8 cellular contexts compared by ENCODE assay signal in the genomic region with DNA sequence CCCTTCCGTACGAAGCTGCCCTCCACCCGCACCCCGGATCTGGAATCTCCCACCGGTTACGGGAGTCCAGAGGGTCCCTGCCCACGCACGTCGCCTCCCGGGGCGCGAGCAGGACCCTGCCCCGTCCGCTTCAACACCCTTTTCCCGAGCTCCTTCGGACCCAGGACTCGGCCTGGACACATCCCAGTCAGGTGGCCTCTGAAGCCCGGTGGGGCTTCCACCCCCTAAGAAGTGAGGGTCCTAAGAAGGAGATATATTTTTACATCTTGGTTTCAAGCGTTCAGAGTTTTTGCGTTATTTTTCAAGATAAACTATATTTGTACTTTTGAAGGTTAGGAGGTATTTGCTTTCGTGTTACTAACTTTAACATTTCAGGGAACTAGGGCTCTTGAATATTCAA. TPM values are rescaled to one million over a fixed set of nuclear protein-coding genes. Genes with fewer than 3 reads are reported as not detected.
DNase-seq lines count a peak whose midpoint lies in the region; ATAC-seq and TF ChIP-seq lines count a peak whose summit lies in the region.

No MANE protein-coding gene starts in this region.

- H3K27ac Mint-ChIP-seq in activated B cell treated with CpG ODN at 0.5 μM for 24 hours = peak overlapping the region; percentile 66

- TF ChIP-seq RAD21 in HCT116 (IDR thresholded peaks at IDR 0.05; ENCODE audit: low read depth) = no peak

- H3K9me3 ChIP-seq in HCT116 (ENCODE audit: control insufficient read depth in 1 of 2, insufficient read depth in 1 of 2, low read depth in 1 of 2, low read length in 2 of 2) = no peaks in the 10 kb centered on the region
- no peaks in the 10 kb centered on the region for H3K9me3 ChIP-seq in iPS DF 6.9 (ENCODE audit: control insufficient read depth, insufficient read depth, low read length)
- H3K9me3 ChIP-seq in spleen = no peaks in the 10 kb centered on the region

- H3K27ac ChIP-seq in HCT116 (ENCODE audit: low read depth, low read length) (peak overlapping the region; percentile 72), iPS DF 6.9 (ENCODE audit: low read length) (no peak overlapping the region), spleen (peak overlapping the region in 7 of 8 donors; percentile 37 to 91 (median 82))

- no peak for DNase-seq in HCT116 (ENCODE audit: low read depth, low spot score)
- DNase-seq in activated B cell treated with CpG ODN at 0.5 μM for 24 hours = no peak
- no peak for DNase-seq in iPS DF 6.9 (ENCODE audit: low read depth, low spot score)
- no peak for DNase-seq in spleen
- no peak for DNase-seq in NCI-H524 (lab: John Stamatoyannopoulos, UW)
- DNase-seq in activated gamma-delta T cell (lab: John Stamatoyannopoulos, UW) = no peak
- no peak for DNase-seq in activated CD8-positive, alpha-beta memory T cell treated with anti-CD3 and anti-CD28 coated beads for 24 hours

- ATAC-seq in HCT116 (no peak), activated B cell treated with CpG ODN at 0.5 μM for 24 hours (ENCODE audit: low read depth) (no peak), HG03378 (IDR thresholded peaks at IDR 0.05; ENCODE audit: unreplicated experiment) (no peak)

- H4K20me1 ChIP-seq in HCT116 (ENCODE audit: insufficient read depth) = no peaks in the 10 kb centered on the region

- H3K4me1 ChIP-seq in HCT116 (ENCODE audit: control insufficient read depth in 1 of 2, insufficient read depth in 2 of 2, low read length in 2 of 2) = peaks cover 10 to 30% of the 10 kb centered on the region in 2 experiments
- H3K4me1 ChIP-seq in iPS DF 6.9 (ENCODE audit: control insufficient read depth, insufficient read depth, low read length) = 0 out of 2 replicates have a peak, but pooled peaks cover 1% of the 10 kb centered on the region
- H3K4me1 ChIP-seq in spleen = peaks cover 14 to 46% (median 30%) of the 10 kb centered on the region in 6 donors

- H3K4me2 ChIP-seq in HCT116 (ENCODE audit: low read length) = peak overlapping the region; percentile 99

- CTCF ChIA-PET in HCT116 (lab: Charles Lee) = interaction anchor here (0.6 to 3.8 kb wide), 3 partner anchors 37 to 105 kb away, joined by 5 to 16 read pairs (median 5); no protein-coding TSS in a partner anchor
- CTCF ChIA-PET in activated B cell treated with CpG ODN at 0.5 μM for 24 hours (lab: Charles Lee) = no interaction called here

- H3K36me3 Mint-ChIP-seq in activated B cell treated with CpG ODN at 0.5 μM for 24 hours (ENCODE audit: low read depth) = peaks cover 16% of the 10 kb centered on the region

- no peaks in the 10 kb centered on the region for H3K9me3 Mint-ChIP-seq in activated B cell treated with CpG ODN at 0.5 μM for 24 hours

- intact Hi-C loops in HCT116 (cut with micrococcal nuclease) (loop anchor here (5.0 kb wide), 1 partner anchor 41 kb away; no protein-coding TSS in a partner anchor), activated B cell treated with CpG ODN at 0.5 μM for 24 hours (cut with micrococcal nuclease) (loop anchor here (5.0 kb wide), 2 partner anchors 96 to 789 kb away; partner anchors contain the start of gene TCEA2), spleen (cut with DNase I; ENCODE audit: low total_unique reads) (no loop called here)

- no CpG with 5 or more reads among the region's 21 CpGs for WGBS in iPS DF 6.9 (ENCODE audit: insufficient coverage, insufficient read length)
- 0 to 2% (median 1%) methylated on average over 11 to 21 of the region's 21 CpGs for WGBS in spleen, 5 donors

- H3K27me3 ChIP-seq in HCT116 (ENCODE audit: insufficient read depth, low read length) = no peaks in the 10 kb centered on the region
- H3K27me3 ChIP-seq in iPS DF 6.9 (ENCODE audit: control insufficient read depth, insufficient read depth, low read length) = no peaks in the 10 kb centered on the region
- H3K27me3 ChIP-seq in spleen (replicated peaks in 1 of 7) = peaks cover 0 to 3% (median 0%) of the 10 kb centered on the region in 7 donors

- H3K9me2 ChIP-seq in HCT116 (ENCODE audit: insufficient read depth) = no peaks in the 10 kb centered on the region

- peak overlapping the region; percentile 96 for H3K9ac ChIP-seq in HCT116 (ENCODE audit: low read length)

- peak overlapping the region; percentile 98 to 99 for H3K4me3 ChIP-seq in HCT116 (replicated peaks in 1 of 2; ENCODE audit: low read depth in 1 of 2, low read length in 2 of 2)
- peak overlapping the region; percentile 82 for H3K4me3 ChIP-seq in iPS DF 6.9 (ENCODE audit: low read length)
- H3K4me3 ChIP-seq in spleen = peak overlapping the region; percentile 68 to 99 (median 93)

- H3K4me1 Mint-ChIP-seq in activated B cell treated with CpG ODN at 0.5 μM for 24 hours = peaks cover 21% of the 10 kb centered on the region

- BruUV-seq in HCT116 (replicated peaks; lab: Mats Ljungman, UMichigan) = no TSS peak

- RAD21 ChIA-PET in HCT116 (lab: Charles Lee; ENCODE audit: low non-redundant PET in 1 of 2, low total read pairs in 2 of 2, uncharacterized antibody in 2 of 2, unreplicated experiment in 2 of 2) = interaction anchor here in 1 of 2 experiments (0.6 kb wide), 1 partner anchor 50 kb away, joined by 3 read pairs; no protein-coding TSS in a partner anchor

- TF ChIP-seq POLR2A in HCT116 (IDR thresholded peaks at IDR 0.05; ENCODE audit: borderline replicate concordance, extremely low read depth, insufficient read depth, insufficient read length) = no peak
- TF ChIP-seq POLR2A in spleen (IDR thresholded peaks at IDR 0.05) = no peak

- POLR2A ChIA-PET in HCT116 (lab: Charles Lee) = interaction anchor here (1.0 to 1.1 kb wide), 4 partner anchors 8 to 301 kb away, joined by 3 to 6 read pairs (median 3); no protein-coding TSS in a partner anchor
- POLR2A ChIA-PET in activated B cell treated with CpG ODN at 0.5 μM for 24 hours (lab: Charles Lee) = interaction anchor here (0.9 to 1.3 kb wide), 3 partner anchors 57 to 248 kb away, joined by 4 to 8 read pairs (median 6); partner anchors contain the start of genes PPDPF and YTHDF1

- peaks cover 51% of the 10 kb centered on the region for H3K79me2 ChIP-seq in HCT116 (ENCODE audit: insufficient read depth, low read length)

- TF ChIP-seq CTCF in HCT116 (IDR thresholded peaks at IDR 0.05 in 2 of 3, conservative IDR thresholded peaks at IDR 0.05 in 1 of 3; ENCODE audit: borderline replicate concordance in 1 of 3, insufficient read depth in 1 of 3, low read depth in 2 of 3, low read length in 2 of 3) (no peak), activated B cell treated with CpG ODN at 0.5 μM for 24 hours (IDR thresholded peaks at IDR 0.05) (no peak), spleen (IDR thresholded peaks at IDR 0.05 in 8 of 11, conservative IDR thresholded peaks at IDR 0.05 in 3 of 11) (no peak)

- peak overlapping the region; percentile 86 for H3K4me3 Mint-ChIP-seq in activated B cell treated with CpG ODN at 0.5 μM for 24 hours

- no peak overlapping the region for H2AFZ ChIP-seq in HCT116 (ENCODE audit: low read depth, low read length, poor library complexity, severe bottlenecking)

- H3K27me3 Mint-ChIP-seq in activated B cell treated with CpG ODN at 0.5 μM for 24 hours = no peaks in the 10 kb centered on the region

- peaks cover 20 to 24% of the 10 kb centered on the region in 2 experiments for H3K36me3 ChIP-seq in HCT116 (ENCODE audit: control insufficient read depth in 1 of 2, insufficient read depth in 2 of 2, low read length in 2 of 2)
- H3K36me3 ChIP-seq in iPS DF 6.9 (ENCODE audit: control insufficient read depth, insufficient read depth, low read length) = peaks cover 16% of the 10 kb centered on the region
- peaks cover 0 to 31% (median 25%) of the 10 kb centered on the region in 6 donors for H3K36me3 ChIP-seq in spleen

TF ChIP-seq in HCT116, 20 proteins besides CTCF, POLR2A, EP300 and RAD21 (continues in another document):
- TF ChIP-seq EGR1 (IDR thresholded peaks at IDR 0.05; ENCODE audit: low read depth) (no peak), EZH2phosphoT487 (IDR thresholded peaks at IDR 0.05; ENCODE audit: borderline replicate concordance) (no peak), POLR2AphosphoS5 (IDR thresholded peaks at IDR 0.05; ENCODE audit: low read depth, low read length) (no peak), JUND (IDR thresholded peaks at IDR 0.05) (no peak), ATF3 (IDR thresholded peaks at IDR 0.05) (no peak), ZFX (IDR thresholded peaks at IDR 0.05) (no peak), FOSL1 (IDR thresholded peaks at IDR 0.05; ENCODE audit: low read depth) (no peak)
- TF ChIP-seq, protein P1, sequence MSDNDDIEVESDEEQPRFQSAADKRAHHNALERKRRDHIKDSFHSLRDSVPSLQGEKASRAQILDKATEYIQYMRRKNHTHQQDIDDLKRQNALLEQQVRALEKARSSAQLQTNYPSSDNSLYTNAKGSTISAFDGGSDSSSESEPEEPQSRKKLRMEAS (IDR thresholded peaks at IDR 0.05) = no peak

RNA-seq across cellular contexts. Expression of gene ARFGAP1, which starts 0.6 kb away (rescaled TPM):
- total RNA-seq in HCT116 (2021; ENCODE audit: unreplicated experiment) (94.4 TPM), activated B cell treated with CpG ODN at 0.5 μM for 24 hours (72.4 and 85.8 TPM in 2 replicates), spleen (100 to 1,000 TPM in 3 of 7 donors, 10 to 100 TPM in 4; 51.9 to 105 (median 91.7) TPM)
- 62.4 and 87.4 TPM in 2 replicates for polyA plus RNA-seq in HCT116 (2012)
- polyA plus RNA-seq in spleen = 100 to 1,000 TPM in 2 of 3 donors, 10 to 100 TPM in 1; 44.4 to 165 (median 112) TPM

RNA-seq across cellular contexts. Expression of gene NKAIN4, which starts 18.9 kb away (rescaled TPM):
- total RNA-seq in HCT116 (2021; ENCODE audit: unreplicated experiment) (not detected), activated B cell treated with CpG ODN at 0.5 μM for 24 hours (not detected in 2 replicates), spleen (not detected)
- not detected in 2 replicates for polyA plus RNA-seq in HCT116 (2012)
- under 1 TPM in 1 of 3 donors, not detected in 2; 0.09 TPM for polyA plus RNA-seq in spleen

RNA-seq across cellular contexts. Expression of gene COL20A1, which starts 19.8 kb away (rescaled TPM):
- total RNA-seq in HCT116 (2021; ENCODE audit: unreplicated experiment) (0.34 TPM), activated B cell treated with CpG ODN at 0.5 μM for 24 hours (not detected in 2 replicates), spleen (1 to 10 TPM in 2 of 7 donors, under 1 TPM in 3, not detected in 2; 0.23 to 2.1 (median 0.77) TPM)
- 0.07 and 0.25 TPM in 2 replicates for polyA plus RNA-seq in HCT116 (2012)
- polyA plus RNA-seq in spleen = under 1 TPM; 0.12 to 0.77 (median 0.43) TPM

RNA-seq across cellular contexts. Expression of gene BIRC7, which starts 37.5 kb away (rescaled TPM):
- 0.96 TPM for total RNA-seq in HCT116 (2021; ENCODE audit: unreplicated experiment)
- polyA plus RNA-seq in HCT116 (2012) = 0.68 and 0.84 TPM in 2 replicates
- not detected in 2 replicates for total RNA-seq in activated B cell treated with CpG ODN at 0.5 μM for 24 hours
- 1 to 10 TPM in 3 of 7 donors, under 1 TPM in 2, not detected in 2; 0.40 to 1.3 (median 1.0) TPM for total RNA-seq in spleen
- polyA plus RNA-seq in spleen = 1 to 10 TPM; 1.1 to 2.9 (median 1.4) TPM

RNA-seq across cellular contexts. Expression of gene YTHDF1, which starts 57.2 kb away (rescaled TPM):
- total RNA-seq in HCT116 (2021; ENCODE audit: unreplicated experiment) (42.8 TPM), activated B cell treated with CpG ODN at 0.5 μM for 24 hours (32.6 and 34.1 TPM in 2 replicates), spleen (10 to 100 TPM; 30.8 to 41.6 (median 35.9) TPM)
- 25.1 and 25.2 TPM in 2 replicates for polyA plus RNA-seq in HCT116 (2012)
- polyA plus RNA-seq in spleen = 10 to 100 TPM; 18.8 to 24.3 (median 21.2) TPM
